Comparison of ENCODE assay signal across 1 cellular context in genomic region chr10:102117391-102118159, GRCh38.
TF ChIP-seq lines count a peak whose summit lies in the region.

No MANE protein-coding gene starts in this region.

TF ChIP-seq in HEK293, 187 proteins besides CTCF, POLR2A, EP300 and RAD21 (continued from another document):
- TF ChIP-seq ATF2 (tag by site-specific recombination; IDR thresholded peaks at IDR 0.05; ENCODE audit: low read depth) (no peak), ZNF473 (tag by site-specific recombination; IDR thresholded peaks at IDR 0.05) (no peak), ZNF626 (tag by site-specific recombination; IDR thresholded peaks at IDR 0.05) (no peak), ZNF529 (tag by site-specific recombination; IDR thresholded peaks at IDR 0.05; ENCODE audit: insufficient replicate concordance) (no peak), ZNF354C (tag by site-specific recombination; IDR thresholded peaks at IDR 0.05; ENCODE audit: borderline replicate concordance, low read depth) (no peak), ZFP3 (tag by site-specific recombination; IDR thresholded peaks at IDR 0.05; ENCODE audit: low read depth) (no peak), SALL2 (tag by site-specific recombination; IDR thresholded peaks at IDR 0.05; ENCODE audit: borderline replicate concordance) (no peak), ELK4 (IDR thresholded peaks at IDR 0.05; ENCODE audit: borderline replicate concordance, low read depth, low read length) (no peak), ZNF843 (tag by site-specific recombination; IDR thresholded peaks at IDR 0.05) (peak; percentile 81), ZNF155 (tag by site-specific recombination; IDR thresholded peaks at IDR 0.05) (no peak), ZNF202 (tag by site-specific recombination; IDR thresholded peaks at IDR 0.05; ENCODE audit: borderline replicate concordance) (no peak), ZBTB11 (tag by site-specific recombination; conservative IDR thresholded peaks at IDR 0.05; ENCODE audit: low read depth) (no peak), ZNF837 (tag by site-specific recombination; IDR thresholded peaks at IDR 0.05) (no peak), ZNF184 (tag by site-specific recombination; IDR thresholded peaks at IDR 0.05) (no peak), ZNF157 (tag by site-specific recombination; IDR thresholded peaks at IDR 0.05) (no peak), ZNF510 (tag by site-specific recombination; IDR thresholded peaks at IDR 0.05; ENCODE audit: insufficient replicate concordance) (no peak), ZBTB8A (tag by site-specific recombination; IDR thresholded peaks at IDR 0.05) (peak; percentile 86), ZNF341 (tag by site-specific recombination; IDR thresholded peaks at IDR 0.05; ENCODE audit: low read depth) (peak; percentile 82), ZNF146 (tag by site-specific recombination; IDR thresholded peaks at IDR 0.05) (no peak), ZNF777 (tag by site-specific recombination; IDR thresholded peaks at IDR 0.05; ENCODE audit: borderline replicate concordance) (no peak), ZNF785 (tag by site-specific recombination; IDR thresholded peaks at IDR 0.05) (0 out of 2 replicates have a peak, but pooled peaks have one; percentile 44), ZNF707 (tag by site-specific recombination; IDR thresholded peaks at IDR 0.05) (no peak), ZNF175 (tag by site-specific recombination; IDR thresholded peaks at IDR 0.05) (no peak), ZBTB6 (tag by site-specific recombination; IDR thresholded peaks at IDR 0.05) (no peak), ZNF23 (tag by site-specific recombination; IDR thresholded peaks at IDR 0.05; ENCODE audit: borderline replicate concordance) (no peak), TSHZ1 (tag by site-specific recombination; IDR thresholded peaks at IDR 0.05; ENCODE audit: borderline replicate concordance) (no peak; the same call in 1 of the 2 replicates), ZNF768 (tag by site-specific recombination; IDR thresholded peaks at IDR 0.05) (no peak), ZNF133 (tag by site-specific recombination; IDR thresholded peaks at IDR 0.05) (no peak), REST (tag by site-specific recombination; IDR thresholded peaks at IDR 0.05) (no peak), ZNF548 (tag by site-specific recombination; IDR thresholded peaks at IDR 0.05) (no peak), ZNF214 (tag by site-specific recombination; IDR thresholded peaks at IDR 0.05; ENCODE audit: borderline replicate concordance) (no peak), ZNF37A (tag by site-specific recombination; IDR thresholded peaks at IDR 0.05) (no peak), ZNF530 (tag by site-specific recombination; IDR thresholded peaks at IDR 0.05; ENCODE audit: low read depth) (no peak), IKZF3 (tag by site-specific recombination; IDR thresholded peaks at IDR 0.05) (peak; percentile 85), ZNF514 (tag by site-specific recombination; IDR thresholded peaks at IDR 0.05) (no peak), GLI2 (tag by site-specific recombination; IDR thresholded peaks at IDR 0.05; ENCODE audit: borderline replicate concordance, low read depth) (no peak), SCRT2 (tag by site-specific recombination; IDR thresholded peaks at IDR 0.05) (no peak), RBAK (tag by site-specific recombination; IDR thresholded peaks at IDR 0.05) (no peak), ZSCAN16 (tag by site-specific recombination; IDR thresholded peaks at IDR 0.05) (no peak), SETDB1 (IDR thresholded peaks at IDR 0.05; ENCODE audit: insufficient read length, low read length) (no peak)
